In genomic region chr15:67809441-67809840, GRCh38 we compare ENCODE assay signal across 16 cellular contexts. TPM values are rescaled to one million over a fixed set of nuclear protein-coding genes. Genes with fewer than 3 reads are reported as not detected.
DNase-seq lines count a peak whose midpoint lies in the region; ATAC-seq and TF ChIP-seq lines count a peak whose summit lies in the region.
"Had no signal": no experiment of that assay in that cellular context is flagged by ENCODE, and none has a peak within 500 bp of the region (broad histone marks: within the 10 kb centered on the region; RNA-seq: fewer than 3 reads in every experiment).

No MANE protein-coding gene starts in this region.

- no peak overlapping the region for H2BK5ac ChIP-seq in H9 (ENCODE audit: insufficient read length, low read length)

- no peak overlapping the region for H2BK15ac ChIP-seq in H9 (ENCODE audit: low read depth, low read length)

- no peak overlapping the region for H3K9ac ChIP-seq in H9 (ENCODE audit: extremely low read depth, insufficient read length, low read length)

- H3K79me1 ChIP-seq in H9 (ENCODE audit: insufficient read depth, low read depth, low read length, poor library complexity, severe bottlenecking), result no peaks in the 10 kb centered on the region

- no peaks in the 10 kb centered on the region for H3K9me3 Mint-ChIP-seq in H9
- H3K9me3 Mint-ChIP-seq: CD8-positive, alpha-beta T cell had no signal

- H4K91ac ChIP-seq in H9 (ENCODE audit: insufficient read length, low read depth, low read length), result no peak overlapping the region

- no peaks in the 10 kb centered on the region for H3K79me2 ChIP-seq in H9 (ENCODE audit: insufficient read depth, low read length)

- H3K27ac Mint-ChIP-seq in H9, result no peak overlapping the region
- H3K27ac Mint-ChIP-seq: CD8-positive, alpha-beta T cell had no signal

- H3K23me2 ChIP-seq in H9 (ENCODE audit: insufficient read length, low read depth, low read length, poor library complexity, severe bottlenecking), result no peaks in the 10 kb centered on the region

- H3K36me3 Mint-ChIP-seq in H9 (ENCODE audit: insufficient read depth in 1 of 3, low read depth in 3 of 3), result no peaks in the 10 kb centered on the region

- no peak overlapping the region for H3T11ph ChIP-seq in H9 (ENCODE audit: low read length)

- no peaks in the 10 kb centered on the region for H4K20me1 ChIP-seq in H9 (ENCODE audit: control insufficient read depth, insufficient read depth, insufficient read length)

- no peak overlapping the region for H3K23ac ChIP-seq in H9 (ENCODE audit: insufficient read length, low read depth, low read length)

- H4K5ac ChIP-seq in H9 (ENCODE audit: insufficient read length, low read depth, low read length), result no peak overlapping the region

- WGBS in H9 (ENCODE audit: extremely low coverage, insufficient read length, low lambda C conversion rate), result no CpG with 5 or more reads among the region's 5 CpGs
- WGBS in sigmoid colon, 2 donors, result 94 to 95% methylated on average over 5 of the region's 5 CpGs

- no peak overlapping the region for H2AFZ ChIP-seq in H9 (ENCODE audit: low read length)

- H3K9me3 ChIP-seq in H9 (ENCODE audit: control insufficient read depth, low read depth, low read length) (no peaks in the 10 kb centered on the region), RWPE2 (ENCODE audit: severe bottlenecking) (no peaks in the 10 kb centered on the region), sigmoid colon (no peaks in the 10 kb centered on the region)
- H3K9me3 ChIP-seq: BE2C, HAP-1 had no signal

- peak; percentile 18 for DNase-seq in H9
- DNase-seq in RWPE2 (ENCODE audit: low spot score), result peak; percentile 30
- peak; percentile 31 for DNase-seq in islet precursor cell
- DNase-seq in sigmoid colon, result peak; percentile 34
- DNase-seq in NCI-H1048 (lab: John Stamatoyannopoulos, UW), result no peak
- no peak for DNase-seq in DMS 273 treated with DMSO at 0.1 percent for 48 hours (lab: John Stamatoyannopoulos, UW)
- DNase-seq: BE2C; CD8-positive, alpha-beta T cell; COR-L47; DND-41; GDM1; GOT3 had no signal

- H2BK120ac ChIP-seq in H9 (ENCODE audit: low read depth, low read length, poor library complexity, severe bottlenecking), result no peak overlapping the region

- no peak for TF ChIP-seq CTCF in H9 (conservative IDR thresholded peaks at IDR 0.05)
- TF ChIP-seq CTCF in RWPE2 (IDR thresholded peaks at IDR 0.05; ENCODE audit: poor library complexity, severe bottlenecking), result no peak
- no peak for TF ChIP-seq CTCF in sigmoid colon (IDR thresholded peaks at IDR 0.05)

- H3K4me1 ChIP-seq in H9 (ENCODE audit: insufficient read depth, low read length), result no peaks in the 10 kb centered on the region; the same call in 1 of the 2 replicates
- H3K4me1 ChIP-seq in RWPE2 (ENCODE audit: insufficient read depth, poor library complexity, severe bottlenecking), result no peaks in the 10 kb centered on the region
- no peaks in the 10 kb centered on the region for H3K4me1 ChIP-seq in sigmoid colon
- H3K4me1 ChIP-seq: HAP-1 had no signal

- peaks cover 17 to 36% of the 10 kb centered on the region in 2 experiments for H3K4me1 Mint-ChIP-seq in H9

- H3K18ac ChIP-seq in H9 (ENCODE audit: insufficient read length, low read depth, low read length), result no peak overlapping the region

- H2BK12ac ChIP-seq in H9 (ENCODE audit: insufficient read length, low read depth, low read length), result no peak overlapping the region

- H3K27me3 ChIP-seq in H9 (ENCODE audit: insufficient read depth, low read length), result no peaks in the 10 kb centered on the region
- H3K27me3 ChIP-seq in RWPE2 (ENCODE audit: insufficient read depth, poor library complexity, severe bottlenecking), result no peaks in the 10 kb centered on the region
- H3K27me3 ChIP-seq in sigmoid colon, result no peaks in the 10 kb centered on the region

- no peak overlapping the region for H3K56ac ChIP-seq in H9 (ENCODE audit: insufficient read length, low read depth, low read length)

- no peak overlapping the region for H3K14ac ChIP-seq in H9 (ENCODE audit: insufficient read depth, low read length)

- TF ChIP-seq POLR2A in sigmoid colon (IDR thresholded peaks at IDR 0.05), result no peak

- H3K4me3 Mint-ChIP-seq in H9, result no peak overlapping the region
- H3K4me3 Mint-ChIP-seq: CD8-positive, alpha-beta T cell had no signal

- H3K27ac ChIP-seq in H9 (ENCODE audit: insufficient read length, low read depth, low read length) (no peak overlapping the region), RWPE2 (ENCODE audit: poor library complexity, severe bottlenecking) (no peak overlapping the region), sigmoid colon (no peak overlapping the region)
- H3K27ac ChIP-seq: C4-2B had no signal

- no peak overlapping the region for H3K4me3 ChIP-seq in RWPE2 (ENCODE audit: severe bottlenecking)
- H3K4me3 ChIP-seq in sigmoid colon, result no peak overlapping the region
- H3K4me3 ChIP-seq: HAP-1 had no signal

- no peak overlapping the region for H3K4me2 ChIP-seq in H9 (ENCODE audit: insufficient read depth, insufficient read length, low read length)

- no peak for ATAC-seq in RWPE2 (ENCODE audit: low read depth)
- ATAC-seq in GM21737 (IDR thresholded peaks at IDR 0.05; ENCODE audit: unreplicated experiment), result no peak
- ATAC-seq: CD8-positive, alpha-beta T cell had no signal

- H3K27me3 Mint-ChIP-seq in H9 (ENCODE audit: low read depth), result peaks cover 4% of the 10 kb centered on the region

- H2BK20ac ChIP-seq in H9 (ENCODE audit: low read depth, low read length, poor library complexity, severe bottlenecking), result no peak overlapping the region

- H3K36me3 ChIP-seq in RWPE2 (ENCODE audit: low read depth) (no peaks in the 10 kb centered on the region), sigmoid colon (peaks cover 0 to 29% (median 0%) of the 10 kb centered on the region in 4 donors)
- H3K36me3 ChIP-seq: BE2C, HAP-1 had no signal

- H3K4ac ChIP-seq in H9 (ENCODE audit: low read depth, low read length), result no peak overlapping the region

- no peak overlapping the region for H4K8ac ChIP-seq in H9 (replicated peaks; ENCODE audit: insufficient read length, low read depth, low read length)

- H2AK5ac ChIP-seq in H9 (ENCODE audit: insufficient read length, low read length), result no peak overlapping the region

- no peak for TF ChIP-seq EP300 in sigmoid colon (IDR thresholded peaks at IDR 0.05)

- intact Hi-C loops in sigmoid colon (cut with DNase I), result no loop called here

RNA-seq across cellular contexts. Expression of gene SKOR1, which starts 15.9 kb away (rescaled TPM):
- total RNA-seq in H9 (2021), result 0.13 TPM in 2 replicates
- 1 to 10 TPM in 2 of 4 donors, under 1 TPM in 1, not detected in 1; 0.99 to 1.6 (median 1.1) TPM for total RNA-seq in sigmoid colon
- under 1 TPM in 1 of 3 donors, not detected in 2; 0.25 TPM for polyA plus RNA-seq in sigmoid colon
- total RNA-seq: HT1080 had no signal

RNA-seq across cellular contexts. Expression of gene RNU6-1, which starts 30.4 kb away (rescaled TPM):
- total RNA-seq in H9 (2021) (not detected in 2 replicates), sigmoid colon (not detected)
- not detected for polyA plus RNA-seq in sigmoid colon
- total RNA-seq: CD8-positive, alpha-beta T cell; HT1080 had no signal

Comparison
In these comparisons a context has a peak if more than half of its experiments do, and no peak if none do; other contexts are left out.
1. DNase-seq: peak in H9 (single experiment), RWPE2 (single experiment), islet precursor cell (single experiment) and sigmoid colon (single experiment); none in NCI-H1048 (single experiment) and DMS 273 treated with DMSO at 0.1 percent for 48 hours (single experiment).